ENCODE assay signal across 8 cellular contexts in genomic region chr5:157142317-157143126, GRCh38. TPM values are rescaled to one million over a fixed set of nuclear protein-coding genes. Genes with fewer than 3 reads are reported as not detected.
DNase-seq lines count a peak whose midpoint lies in the region; ATAC-seq, FAIRE-seq and TF ChIP-seq lines count a peak whose summit lies in the region.

TSS of gene MED7 (minus strand) at chr5:157142865. CDS start at chr5:157139431, 3,434 bp downstream.

- H3K36me3 ChIP-seq in kidney (ENCODE audit: control insufficient read depth in 1 of 2, insufficient read depth in 2 of 2, low read length in 2 of 2) = peaks cover 4 to 5% of the 10 kb centered on the region in 2 donors

- peak; percentile 99 for ATAC-seq in GM19043 (IDR thresholded peaks at IDR 0.05; ENCODE audit: low read depth, unreplicated experiment)
- ATAC-seq in HG03378 (IDR thresholded peaks at IDR 0.05; ENCODE audit: unreplicated experiment) = peak; percentile 99

- no peaks in the 10 kb centered on the region for H3K9me3 ChIP-seq in kidney (ENCODE audit: control insufficient read depth in 1 of 2, low read length in 2 of 2)

- DNase-seq in AG10803 (ENCODE audit: low read depth) (peak; percentile 100), NCI-H460 (ENCODE audit: extremely low read depth, low read depth) (peak; percentile 99), cerebellum (ENCODE audit: low spot score) (peak; percentile 98), kidney (peak; percentile 97)
- DNase-seq in activated CD4-positive, CD25-positive, alpha-beta regulatory T cell treated with anti-CD3 and anti-CD28 coated beads, Interleukin-2, amount 50 U/mL, for 72 hours = peak; percentile 84
- DNase-seq in stimulated activated CD4-positive, alpha-beta T cell treated with anti-CD3 and anti-CD28 coated beads, Interleukin-15, amount 100 ng/mL, for 24 hours = peak; percentile 93

- H3K9ac ChIP-seq in kidney (ENCODE audit: low read length in 2 of 2) = peak within 1 kb of the TSS; percentile 96 to 99

- TF ChIP-seq CTCF in AG10803 (conservative IDR thresholded peaks at IDR 0.05; ENCODE audit: low read length) = no peak
- peak; percentile 1 for TF ChIP-seq CTCF in kidney (IDR thresholded peaks at IDR 0.05; ENCODE audit: borderline replicate concordance, extremely low read depth, insufficient read depth)

- FAIRE-seq in kidney (lab: Jason Lieb, UNC) = peak; percentile 98

- intact Hi-C loops in kidney (cut with DNase I) = no loop called here

- H3K27ac ChIP-seq in kidney (ENCODE audit: low read depth in 2 of 2, low read length in 2 of 2) = peak within 1 kb of the TSS; percentile 68 to 91

- H3K4me1 ChIP-seq in kidney (ENCODE audit: control insufficient read depth in 1 of 2, insufficient read depth in 1 of 2, low read depth in 1 of 2, low read length in 2 of 2) = peaks cover 6 to 10% of the 10 kb centered on the region in 2 donors

- H3K4me3 ChIP-seq in AG10803 (ENCODE audit: low read length) = peak within 1 kb of the TSS; percentile 99
- peak within 1 kb of the TSS; percentile 96 to 97 for H3K4me3 ChIP-seq in kidney (ENCODE audit: low read length in 2 of 2)

RNA-seq across cellular contexts. Expression of gene MED7, which starts in this region (rescaled TPM):
- 17.7 and 20.9 TPM in 2 replicates for total RNA-seq in NCI-H460 (2014; rRNA removed; shearing (Covaris generic))
- 7.1 and 18.7 TPM in 2 replicates for polyA plus RNA-seq in NCI-H460 (2014; cell fraction: nucleus; rRNA removed)
- total RNA-seq in cerebellum (24.2 TPM), kidney (18.2 TPM)
- polyA plus RNA-seq in kidney (ENCODE audit: insufficient read depth, low read depth, low replicate concordance) = 28.6 TPM

Comparison
In these comparisons a context has a peak if more than half of its experiments do, and no peak if none do; other contexts are left out.
1. Peak in every context shown above with its lines: DNase-seq, ATAC-seq, H3K4me3 ChIP-seq and H3K27ac ChIP-seq.